8 cellular contexts compared by ENCODE assay signal in genomic region chrX:13463608-13464007, GRCh38.
DNase-seq lines count a peak whose midpoint lies in the region; ATAC-seq and TF ChIP-seq lines count a peak whose summit lies in the region.

No MANE protein-coding gene starts in this region.

- intact Hi-C loops in uterus (cut with DNase I; ENCODE audit: low total_unique reads), result no loop called here

- no peak overlapping the region for H3K4me3 ChIP-seq in uterus

- peak overlapping the region; percentile 65 to 75 for H3K27ac ChIP-seq in uterus

- TF ChIP-seq POLR2A in uterus (IDR thresholded peaks at IDR 0.05), result no peak

- no peaks in the 10 kb centered on the region for H3K4me1 ChIP-seq in uterus

- no peak for ATAC-seq in HG03108 (IDR thresholded peaks at IDR 0.05; ENCODE audit: unreplicated experiment)

- no peak for TF ChIP-seq CTCF in uterus (IDR thresholded peaks at IDR 0.05)

- H3K9me3 ChIP-seq in uterus, result no peaks in the 10 kb centered on the region

- DNase-seq in NCI-H1436 (lab: John Stamatoyannopoulos, UW) (peak; percentile 3), NCI-H1436 treated with DMSO at 0.1 percent for 48 hours (lab: John Stamatoyannopoulos, UW) (no peak), NOMO-1 treated with dmso at 0.1 percent for 144 hours (lab: John Stamatoyannopoulos, UW; ENCODE audit: unreplicated experiment) (peak; percentile 2), fibroblast of the conjunctiva (ENCODE audit: low read depth) (peak; percentile 73), uterus (peak; percentile 65 to 78), DMS79 (lab: John Stamatoyannopoulos, UW) (no peak), kidney glomerular epithelial cell (lab: John Stamatoyannopoulos, UW) (no peak)

- H3K36me3 ChIP-seq in uterus, result no peaks in the 10 kb centered on the region

- H3K27me3 ChIP-seq in uterus, result no peaks in the 10 kb centered on the region

Comparison
In these comparisons a context has a peak if more than half of its experiments do, and no peak if none do; other contexts are left out.
1. DNase-seq: peak in NCI-H1436 (single experiment), NOMO-1 treated with dmso at 0.1 percent for 144 hours (single experiment), fibroblast of the conjunctiva (single experiment) and uterus (2 of 2); none in NCI-H1436 treated with DMSO at 0.1 percent for 48 hours (single experiment), DMS79 (single experiment) and kidney glomerular epithelial cell (single experiment).